ENCODE assay signal across 8 cellular contexts in genomic region chrX:129737921-129738320, GRCh38. TPM values are rescaled to one million over a fixed set of nuclear protein-coding genes. Genes with fewer than 3 reads are reported as not detected.
DNase-seq lines count a peak whose midpoint lies in the region; ATAC-seq and TF ChIP-seq lines count a peak whose summit lies in the region.
"Had no signal": no experiment of that assay in that cellular context is flagged by ENCODE, and none has a peak within 500 bp of the region (broad histone marks: within the 10 kb centered on the region; RNA-seq: fewer than 3 reads in every experiment).

No MANE protein-coding gene starts in this region.

- no peaks in the 10 kb centered on the region for H3K4me1 ChIP-seq in RWPE2 (ENCODE audit: insufficient read depth, poor library complexity, severe bottlenecking)

- H3K27ac Mint-ChIP-seq in stimulated activated memory B cell treated with anti-CD40 and anti-IgM and Interleukin-4, amounts not matched to agents 10 μg/mL and 1 μg/mL and 100 μg/mL, for 72 hours, result peak overlapping the region; percentile 79

- no peak overlapping the region for H3K27ac ChIP-seq in RWPE2 (ENCODE audit: poor library complexity, severe bottlenecking)

- intact Hi-C loops in Right ventricle myocardium inferior (cut with DNase I), result no loop called here

- TF ChIP-seq CTCF in RWPE2 (IDR thresholded peaks at IDR 0.05; ENCODE audit: poor library complexity, severe bottlenecking), result no peak

- no peaks in the 10 kb centered on the region for H3K27me3 ChIP-seq in RWPE2 (ENCODE audit: insufficient read depth, poor library complexity, severe bottlenecking)

- no peaks in the 10 kb centered on the region for H3K36me3 ChIP-seq in RWPE2 (ENCODE audit: low read depth)

- H3K4me3 Mint-ChIP-seq in stimulated activated memory B cell treated with anti-CD40 and anti-IgM and Interleukin-4, amounts not matched to agents 10 μg/mL and 1 μg/mL and 100 μg/mL, for 72 hours, result no peak overlapping the region

- H3K4me3 ChIP-seq in RWPE2 (ENCODE audit: severe bottlenecking), result no peak overlapping the region

- ATAC-seq in GM21717 (IDR thresholded peaks at IDR 0.05; ENCODE audit: unreplicated experiment), result peak; percentile 49
- ATAC-seq in RWPE2 (ENCODE audit: low read depth), result peak; percentile 58; the same call in 2 of the 3 replicates
- ATAC-seq in Right ventricle myocardium inferior, result peak; percentile 69
- ATAC-seq in stimulated activated memory B cell treated with anti-CD40 and anti-IgM and Interleukin-4, amounts not matched to agents 10 μg/mL and 1 μg/mL and 100 μg/mL, for 72 hours, result peak; percentile 81
- ATAC-seq in GM21786 (IDR thresholded peaks at IDR 0.05; ENCODE audit: unreplicated experiment), result no peak

- H3K36me3 Mint-ChIP-seq in stimulated activated memory B cell treated with anti-CD40 and anti-IgM and Interleukin-4, amounts not matched to agents 10 μg/mL and 1 μg/mL and 100 μg/mL, for 72 hours, result no peaks in the 10 kb centered on the region

- no peaks in the 10 kb centered on the region for H3K9me3 ChIP-seq in RWPE2 (ENCODE audit: severe bottlenecking)

- DNase-seq in RWPE2 (ENCODE audit: low spot score), result no peak
- no peak for DNase-seq in Right ventricle myocardium inferior (ENCODE audit: missing footprints)
- DNase-seq in SHP77 (lab: John Stamatoyannopoulos, UW), result no peak
- DNase-seq in COLO829 (ENCODE audit: low spot score), result no peak
- DNase-seq: NCI-H146 had no signal

- H3K4me1 Mint-ChIP-seq in stimulated activated memory B cell treated with anti-CD40 and anti-IgM and Interleukin-4, amounts not matched to agents 10 μg/mL and 1 μg/mL and 100 μg/mL, for 72 hours, result peaks cover 20% of the 10 kb centered on the region

- H3K9me3 Mint-ChIP-seq in stimulated activated memory B cell treated with anti-CD40 and anti-IgM and Interleukin-4, amounts not matched to agents 10 μg/mL and 1 μg/mL and 100 μg/mL, for 72 hours, result no peaks in the 10 kb centered on the region

- no peaks in the 10 kb centered on the region for H3K27me3 Mint-ChIP-seq in stimulated activated memory B cell treated with anti-CD40 and anti-IgM and Interleukin-4, amounts not matched to agents 10 μg/mL and 1 μg/mL and 100 μg/mL, for 72 hours

RNA-seq across cellular contexts. Expression of gene XPNPEP2, which starts 0.9 kb away (rescaled TPM):
- total RNA-seq in Right ventricle myocardium inferior, result 0.68 TPM

RNA-seq across cellular contexts. Expression of gene SASH3, which starts 41.8 kb away (rescaled TPM):
- total RNA-seq in Right ventricle myocardium inferior, result 2.5 TPM
